ENCODE assay signal across 20 cellular contexts in genomic region chr14:71482701-71483100, GRCh38.
DNase-seq lines count a peak whose midpoint lies in the region; ATAC-seq and TF ChIP-seq lines count a peak whose summit lies in the region.
"Had no signal": no experiment of that assay in that cellular context is flagged by ENCODE, and none has a peak within 500 bp of the region (broad histone marks: within the 10 kb centered on the region; RNA-seq: fewer than 3 reads in every experiment).

No MANE protein-coding gene starts in this region.

- in situ Hi-C loops in KBM-7 (cut with MboI; ENCODE audit: low pct_unique_long_range_greater_than_20kb, low sequenced_read_pairs) = no loop called here

- ATAC-seq in activated B cell treated with CpG ODN at 0.5 μM for 24 hours (ENCODE audit: low read depth) (no peak), GM18498 (IDR thresholded peaks at IDR 0.05; ENCODE audit: unreplicated experiment) (no peak)
- ATAC-seq: A549, HCT116, K562, Panc1, Right ventricle myocardium inferior had no signal

- no peak overlapping the region for H3K4me3 Mint-ChIP-seq in activated B cell treated with CpG ODN at 0.5 μM for 24 hours
- no peak overlapping the region for H3K4me3 Mint-ChIP-seq in osteocyte (ENCODE audit: unreplicated experiment)
- H3K4me3 Mint-ChIP-seq: CD4-positive, CD25-positive, alpha-beta regulatory T cell had no signal

- TF ChIP-seq CTCF in activated B cell treated with CpG ODN at 0.5 μM for 24 hours (IDR thresholded peaks at IDR 0.05) (no peak), fibroblast of mammary gland (conservative IDR thresholded peaks at IDR 0.05; ENCODE audit: control insufficient read depth, insufficient read depth, low read depth, low read length) (no peak), osteocyte (IDR thresholded peaks at IDR 0.05) (no peak)

- intact Hi-C loops in activated B cell treated with CpG ODN at 0.5 μM for 24 hours (cut with micrococcal nuclease) = no loop called here

- H3K36me3 Mint-ChIP-seq in activated B cell treated with CpG ODN at 0.5 μM for 24 hours (ENCODE audit: low read depth) (peaks cover 49% of the 10 kb centered on the region), osteocyte (ENCODE audit: unreplicated experiment) (peaks cover 1% of the 10 kb centered on the region)

- H3K4me1 Mint-ChIP-seq in activated B cell treated with CpG ODN at 0.5 μM for 24 hours = peaks cover 33% of the 10 kb centered on the region
- H3K4me1 Mint-ChIP-seq in osteocyte (ENCODE audit: unreplicated experiment) = peaks cover 54% of the 10 kb centered on the region

- H3K4me3 ChIP-seq in fibroblast of mammary gland (ENCODE audit: control insufficient read depth, low read depth, low read length) = no peak overlapping the region
- H3K4me3 ChIP-seq: A549, GM12878, K562 had no signal

- no peaks in the 10 kb centered on the region for H3K9me3 Mint-ChIP-seq in activated B cell treated with CpG ODN at 0.5 μM for 24 hours
- H3K9me3 Mint-ChIP-seq in osteocyte (ENCODE audit: unreplicated experiment) = no peaks in the 10 kb centered on the region
- H3K9me3 Mint-ChIP-seq: CD4-positive, CD25-positive, alpha-beta regulatory T cell had no signal

- DNase-seq in GM03348 (ENCODE audit: low spot score) (peak; percentile 29), activated B cell treated with CpG ODN at 0.5 μM for 24 hours (no peak), fibroblast of mammary gland (ENCODE audit: low read depth) (peak; percentile 40), osteocyte (ENCODE audit: extremely low spot score, unreplicated experiment) (no peak), glomerular visceral epithelial cell (ENCODE audit: extremely low spot score) (no peak), NOMO-1 treated with dmso at 0.1 percent for 144 hours (lab: John Stamatoyannopoulos, UW; ENCODE audit: unreplicated experiment) (no peak), KBM-7 (no peak)
- DNase-seq: AML-193; CD4-positive, CD25-positive, alpha-beta regulatory T cell; DMS53; NCI-H1048; NCI-H2107; NCI-H748 treated with DMSO at 0.1 percent for 48 hours had no signal

- CTCF ChIA-PET in activated B cell treated with CpG ODN at 0.5 μM for 24 hours (lab: Charles Lee) = no interaction called here

- POLR2A ChIA-PET in activated B cell treated with CpG ODN at 0.5 μM for 24 hours (lab: Charles Lee) = no interaction called here

- H3K27ac Mint-ChIP-seq in activated B cell treated with CpG ODN at 0.5 μM for 24 hours (peak overlapping the region; percentile 5), osteocyte (ENCODE audit: unreplicated experiment) (peak overlapping the region; percentile 37)

- no peaks in the 10 kb centered on the region for H3K27me3 Mint-ChIP-seq in activated B cell treated with CpG ODN at 0.5 μM for 24 hours
- H3K27me3 Mint-ChIP-seq in osteocyte (ENCODE audit: unreplicated experiment) = no peaks in the 10 kb centered on the region
- H3K27me3 Mint-ChIP-seq: CD4-positive, CD25-positive, alpha-beta regulatory T cell had no signal

Comparison
In these comparisons a context has a peak if more than half of its experiments do, and no peak if none do; other contexts are left out.
1. DNase-seq: peak in GM03348 (single experiment) and fibroblast of mammary gland (single experiment); none in activated B cell treated with CpG ODN at 0.5 μM for 24 hours (single experiment), osteocyte (single experiment), glomerular visceral epithelial cell (single experiment), NOMO-1 treated with dmso at 0.1 percent for 144 hours (single experiment) and KBM-7 (single experiment).